9 cellular contexts compared by ENCODE assay signal in the genomic region with DNA sequence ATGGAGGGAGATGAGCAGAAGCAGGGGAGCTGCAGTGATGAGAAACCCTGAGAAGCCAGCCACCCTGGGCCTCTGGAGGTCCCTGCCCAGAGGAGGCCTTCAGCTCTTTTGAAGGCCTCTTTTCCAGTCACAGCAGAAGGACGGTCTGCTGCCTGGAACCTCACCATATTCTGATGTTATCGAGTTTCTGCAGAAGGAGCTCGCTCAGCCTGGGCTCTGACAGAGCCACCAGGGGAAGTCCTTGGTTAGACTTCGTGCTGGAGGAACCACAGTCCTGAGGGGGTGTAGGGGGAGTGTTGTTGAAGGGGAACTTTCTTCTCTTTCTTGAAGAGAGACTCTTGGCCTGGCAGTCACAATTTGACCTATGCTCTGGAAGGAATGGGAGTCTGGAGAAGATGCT. TPM values are rescaled to one million over a fixed set of nuclear protein-coding genes. Genes with fewer than 3 reads are reported as not detected.
DNase-seq lines count a peak whose midpoint lies in the region; ATAC-seq and TF ChIP-seq lines count a peak whose summit lies in the region.
"Had no signal": no experiment of that assay in that cellular context is flagged by ENCODE, and none has a peak within 500 bp of the region (broad histone marks: within the 10 kb centered on the region; RNA-seq: fewer than 3 reads in every experiment).

No MANE protein-coding gene starts in this region.

- TF ChIP-seq CTCF in GM13976 (IDR thresholded peaks at IDR 0.05; ENCODE audit: borderline replicate concordance, control extremely low read depth, extremely low read depth, insufficient read depth, missing control alignments) (no peak), osteocyte (IDR thresholded peaks at IDR 0.05) (no peak)

- peak overlapping the region; percentile 78 for H3K27ac Mint-ChIP-seq in T-helper 2 cell treated with Interferon-gamma antibody and Interleukin-4, amounts not matched to agents 5 μg/mL and 100 μg/mL, for 36 hours
- no peak overlapping the region for H3K27ac Mint-ChIP-seq in osteocyte (ENCODE audit: unreplicated experiment)

- ATAC-seq in HG02678 (IDR thresholded peaks at IDR 0.05; ENCODE audit: unreplicated experiment): peak; percentile 49
- no peak for ATAC-seq in GM19328 (IDR thresholded peaks at IDR 0.05; ENCODE audit: unreplicated experiment)
- ATAC-seq in GM18873 (IDR thresholded peaks at IDR 0.05; ENCODE audit: low FRiP score, unreplicated experiment): no peak

- DNase-seq in GM13976 (ENCODE audit: low spot score): peak; percentile 62
- DNase-seq in T-helper 2 cell treated with Interferon-gamma antibody and Interleukin-4, amounts not matched to agents 5 μg/mL and 100 μg/mL, for 36 hours (ENCODE audit: low spot score): peak; percentile 85
- peak; percentile 70 for DNase-seq in osteocyte (ENCODE audit: extremely low spot score, unreplicated experiment)
- DNase-seq in OCI-M2 (lab: John Stamatoyannopoulos, UW; ENCODE audit: unreplicated experiment): no peak

- H3K36me3 Mint-ChIP-seq in T-helper 2 cell treated with Interferon-gamma antibody and Interleukin-4, amounts not matched to agents 5 μg/mL and 100 μg/mL, for 36 hours (ENCODE audit: low read depth): peaks cover 3% of the 10 kb centered on the region
- no peaks in the 10 kb centered on the region for H3K36me3 Mint-ChIP-seq in osteocyte (ENCODE audit: unreplicated experiment)

- in situ Hi-C loops in GM13976 (cut with MboI; ENCODE audit: low sequenced_read_pairs, unreplicated experiment): loop anchor here (25.0 kb wide), 1 partner anchor 360 kb away; a partner anchor contains a TSS

- peak overlapping the region; percentile 54 for H3K4me3 Mint-ChIP-seq in T-helper 2 cell treated with Interferon-gamma antibody and Interleukin-4, amounts not matched to agents 5 μg/mL and 100 μg/mL, for 36 hours
- no peak overlapping the region for H3K4me3 Mint-ChIP-seq in osteocyte (ENCODE audit: unreplicated experiment)

- H3K27me3 Mint-ChIP-seq in T-helper 2 cell treated with Interferon-gamma antibody and Interleukin-4, amounts not matched to agents 5 μg/mL and 100 μg/mL, for 36 hours (ENCODE audit: low read depth): no peaks in the 10 kb centered on the region
- H3K27me3 Mint-ChIP-seq in osteocyte (ENCODE audit: unreplicated experiment): peaks cover 8% of the 10 kb centered on the region

- no peaks in the 10 kb centered on the region for H3K9me3 Mint-ChIP-seq in T-helper 2 cell treated with Interferon-gamma antibody and Interleukin-4, amounts not matched to agents 5 μg/mL and 100 μg/mL, for 36 hours
- no peaks in the 10 kb centered on the region for H3K9me3 Mint-ChIP-seq in osteocyte (ENCODE audit: unreplicated experiment)

- peaks cover 61% of the 10 kb centered on the region for H3K4me1 Mint-ChIP-seq in T-helper 2 cell treated with Interferon-gamma antibody and Interleukin-4, amounts not matched to agents 5 μg/mL and 100 μg/mL, for 36 hours (ENCODE audit: low read depth)
- H3K4me1 Mint-ChIP-seq in osteocyte (ENCODE audit: unreplicated experiment): no peaks in the 10 kb centered on the region

RNA-seq across cellular contexts. Expression of a gene that starts 25.1 kb away (rescaled TPM):
- total RNA-seq in osteocyte: not detected in 2 replicates
- total RNA-seq: Daoy, kidney epithelial cell had no signal
